In the genomic region with DNA sequence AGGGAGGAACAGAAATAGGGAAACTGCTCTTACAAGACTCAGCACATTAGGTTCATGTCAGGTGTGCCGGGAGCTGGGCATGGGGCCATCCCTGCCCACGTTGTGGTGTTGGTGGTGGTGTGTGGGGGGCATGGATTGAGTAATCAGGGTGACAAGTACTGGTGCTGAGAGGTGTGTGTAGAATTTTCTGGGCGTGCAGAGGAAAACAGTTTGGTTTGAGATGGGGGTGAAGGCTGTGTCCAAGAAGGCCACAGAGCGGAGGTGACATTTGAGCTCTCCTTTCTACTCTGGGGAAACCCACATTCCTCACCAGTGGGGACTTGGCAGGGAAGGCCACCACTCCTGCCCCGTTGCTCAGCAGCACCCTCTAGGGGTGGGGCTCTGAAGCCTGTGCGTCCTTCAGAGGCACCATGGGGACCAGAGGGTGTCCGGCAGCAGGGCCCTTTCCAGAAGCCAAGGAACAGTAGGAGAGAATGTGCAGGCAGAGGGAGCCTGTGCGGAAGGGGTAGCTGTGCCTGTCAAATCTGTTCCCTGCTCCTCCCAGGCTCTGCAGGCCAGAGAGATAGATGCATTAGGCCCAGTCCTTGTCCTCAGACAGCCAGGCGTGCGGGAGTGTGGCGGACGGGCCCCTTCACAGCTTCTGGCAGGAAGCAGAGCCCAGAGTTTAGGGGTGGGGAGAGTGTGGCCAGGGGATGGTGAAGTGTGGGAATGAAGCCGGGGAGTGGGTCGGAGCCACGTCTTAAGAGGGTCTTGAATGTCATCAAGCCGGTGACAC, we compare ENCODE assay signal across 7 cellular contexts. TPM values are rescaled to one million over a fixed set of nuclear protein-coding genes. Genes with fewer than 3 reads are reported as not detected.
A peak's percentile ranks its signal among the peaks of the same experiment; 100 is the strongest.
DNase-seq lines count a peak whose midpoint lies in the region; ATAC-seq and TF ChIP-seq lines count a peak whose summit lies in the region.

No MANE protein-coding gene starts in this region.

- H3K4me3 ChIP-seq in GM23338 (no peak overlapping the region), WERI-Rb-1 (ENCODE audit: low read depth, low read length) (no peak overlapping the region), gastroesophageal sphincter (no peak overlapping the region)

- H3K27ac ChIP-seq in GM23338 (ENCODE audit: low read depth), result no peak overlapping the region
- no peak overlapping the region for H3K27ac ChIP-seq in WERI-Rb-1
- H3K27ac ChIP-seq in gastroesophageal sphincter, result peak overlapping the region in 3 of 4 donors; percentile 9 to 52 (median 31)

- H3K4me2 ChIP-seq in GM23338, result no peak overlapping the region

- H3K27me3 Mint-ChIP-seq in GM23338 (ENCODE audit: insufficient read depth, low read depth, poor library complexity), result peaks cover 22% of the 10 kb centered on the region
- H3K27me3 Mint-ChIP-seq in stimulated activated memory B cell treated with anti-CD40 and anti-IgM and Interleukin-4, amounts not matched to agents 10 μg/mL and 1 μg/mL and 100 μg/mL, for 72 hours, result no peaks in the 10 kb centered on the region

- H3K27me3 ChIP-seq in GM23338 (ENCODE audit: insufficient read depth), result no peaks in the 10 kb centered on the region
- no peaks in the 10 kb centered on the region for H3K27me3 ChIP-seq in WERI-Rb-1 (ENCODE audit: insufficient read depth, low read depth, severe bottlenecking)
- no peaks in the 10 kb centered on the region for H3K27me3 ChIP-seq in gastroesophageal sphincter

- peaks cover 68% of the 10 kb centered on the region for H3K4me1 Mint-ChIP-seq in GM23338
- H3K4me1 Mint-ChIP-seq in stimulated activated memory B cell treated with anti-CD40 and anti-IgM and Interleukin-4, amounts not matched to agents 10 μg/mL and 1 μg/mL and 100 μg/mL, for 72 hours, result peaks cover 77% of the 10 kb centered on the region

- no peak overlapping the region for H2AFZ ChIP-seq in GM23338

- no peaks in the 10 kb centered on the region for H3K9me2 ChIP-seq in GM23338 (ENCODE audit: insufficient read depth)

- H3K4me1 ChIP-seq in GM23338 (ENCODE audit: insufficient read depth), result peaks cover 49% of the 10 kb centered on the region
- peaks cover 0 to 53% (median 11%) of the 10 kb centered on the region in 3 donors for H3K4me1 ChIP-seq in gastroesophageal sphincter

- H3K27ac Mint-ChIP-seq in GM23338, result no peak overlapping the region
- peak overlapping the region; percentile 44 for H3K27ac Mint-ChIP-seq in stimulated activated memory B cell treated with anti-CD40 and anti-IgM and Interleukin-4, amounts not matched to agents 10 μg/mL and 1 μg/mL and 100 μg/mL, for 72 hours

- H3K36me3 ChIP-seq in GM23338 (ENCODE audit: insufficient read depth) (no peaks in the 10 kb centered on the region), WERI-Rb-1 (no peaks in the 10 kb centered on the region), gastroesophageal sphincter (no peaks in the 10 kb centered on the region)

- H3K79me2 ChIP-seq in GM23338 (replicated peaks; ENCODE audit: insufficient read depth), result peaks cover 86% of the 10 kb centered on the region

- no peaks in the 10 kb centered on the region for H3K9me3 ChIP-seq in WERI-Rb-1 (ENCODE audit: severe bottlenecking)
- H3K9me3 ChIP-seq in gastroesophageal sphincter, result peaks cover 0 to 5% (median 0%) of the 10 kb centered on the region in 3 donors

- H3K36me3 Mint-ChIP-seq in GM23338 (ENCODE audit: low read depth), result peaks cover 12% of the 10 kb centered on the region
- H3K36me3 Mint-ChIP-seq in stimulated activated memory B cell treated with anti-CD40 and anti-IgM and Interleukin-4, amounts not matched to agents 10 μg/mL and 1 μg/mL and 100 μg/mL, for 72 hours, result no peaks in the 10 kb centered on the region

- no peaks in the 10 kb centered on the region; the same call in 1 of the 2 replicates for H4K20me1 ChIP-seq in GM23338 (replicated peaks; ENCODE audit: insufficient read depth)

- H3K9me3 Mint-ChIP-seq in GM23338, result peaks cover 3% of the 10 kb centered on the region
- H3K9me3 Mint-ChIP-seq in stimulated activated memory B cell treated with anti-CD40 and anti-IgM and Interleukin-4, amounts not matched to agents 10 μg/mL and 1 μg/mL and 100 μg/mL, for 72 hours, result no peaks in the 10 kb centered on the region

- TF ChIP-seq CTCF in GM23338 (conservative IDR thresholded peaks at IDR 0.05; ENCODE audit: low read depth in 2 of 2) (peak; percentile 66 to 71), WERI-Rb-1 (IDR thresholded peaks at IDR 0.05; ENCODE audit: low read depth, low read length) (peak; percentile 48), gastroesophageal sphincter (IDR thresholded peaks at IDR 0.05) (peak in 1 of 4 experiments; percentile 34)

- WGBS in gastroesophageal sphincter (ENCODE audit: low coverage in 1 of 2), 2 donors, result 68 to 76% methylated on average over 6 to 8 of the region's 16 CpGs

- DNase-seq in GM23338 (ENCODE audit: low spot score) (no peak), WERI-Rb-1 (no peak), NCI-H2029 (lab: John Stamatoyannopoulos, UW) (no peak)

- no peak for TF ChIP-seq EP300 in gastroesophageal sphincter (IDR thresholded peaks at IDR 0.05)

- peaks cover 19% of the 10 kb centered on the region for H3F3A ChIP-seq in GM23338 (replicated peaks; ENCODE audit: low read depth)

- no peak for ATAC-seq in GM23338
- no peak for ATAC-seq in gastroesophageal sphincter
- ATAC-seq in stimulated activated memory B cell treated with anti-CD40 and anti-IgM and Interleukin-4, amounts not matched to agents 10 μg/mL and 1 μg/mL and 100 μg/mL, for 72 hours, result peak; percentile 90
- ATAC-seq in GM18870 (IDR thresholded peaks at IDR 0.05; ENCODE audit: unreplicated experiment), result no peak
- ATAC-seq in GM19328 (IDR thresholded peaks at IDR 0.05; ENCODE audit: unreplicated experiment), result no peak

- H3K4me3 Mint-ChIP-seq in GM23338, result no peak overlapping the region
- H3K4me3 Mint-ChIP-seq in stimulated activated memory B cell treated with anti-CD40 and anti-IgM and Interleukin-4, amounts not matched to agents 10 μg/mL and 1 μg/mL and 100 μg/mL, for 72 hours, result no peak overlapping the region

- no peak for TF ChIP-seq POLR2A in gastroesophageal sphincter (IDR thresholded peaks at IDR 0.05)

TF ChIP-seq in GM23338, 12 proteins besides CTCF, POLR2A, EP300 and RAD21 (continues in another document):
- TF ChIP-seq CREB1 (CRISPR knock-in tag; IDR thresholded peaks at IDR 0.05; ENCODE audit: low read depth) (no peak), STAT1 (IDR thresholded peaks at IDR 0.05; ENCODE audit: unreplicated experiment) (no peak), EZH2 (IDR thresholded peaks at IDR 0.05; ENCODE audit: low read depth, unreplicated experiment) (no peak), JUNB (IDR thresholded peaks at IDR 0.05; ENCODE audit: unreplicated experiment) (no peak), NANOG (IDR thresholded peaks at IDR 0.05; ENCODE audit: borderline replicate concordance) (no peak), POLR2AphosphoS5 (IDR thresholded peaks at IDR 0.05; ENCODE audit: low read depth) (no peak), ZNF114 (CRISPR knock-in tag; IDR thresholded peaks at IDR 0.05) (no peak)
- TF ChIP-seq, protein P1, sequence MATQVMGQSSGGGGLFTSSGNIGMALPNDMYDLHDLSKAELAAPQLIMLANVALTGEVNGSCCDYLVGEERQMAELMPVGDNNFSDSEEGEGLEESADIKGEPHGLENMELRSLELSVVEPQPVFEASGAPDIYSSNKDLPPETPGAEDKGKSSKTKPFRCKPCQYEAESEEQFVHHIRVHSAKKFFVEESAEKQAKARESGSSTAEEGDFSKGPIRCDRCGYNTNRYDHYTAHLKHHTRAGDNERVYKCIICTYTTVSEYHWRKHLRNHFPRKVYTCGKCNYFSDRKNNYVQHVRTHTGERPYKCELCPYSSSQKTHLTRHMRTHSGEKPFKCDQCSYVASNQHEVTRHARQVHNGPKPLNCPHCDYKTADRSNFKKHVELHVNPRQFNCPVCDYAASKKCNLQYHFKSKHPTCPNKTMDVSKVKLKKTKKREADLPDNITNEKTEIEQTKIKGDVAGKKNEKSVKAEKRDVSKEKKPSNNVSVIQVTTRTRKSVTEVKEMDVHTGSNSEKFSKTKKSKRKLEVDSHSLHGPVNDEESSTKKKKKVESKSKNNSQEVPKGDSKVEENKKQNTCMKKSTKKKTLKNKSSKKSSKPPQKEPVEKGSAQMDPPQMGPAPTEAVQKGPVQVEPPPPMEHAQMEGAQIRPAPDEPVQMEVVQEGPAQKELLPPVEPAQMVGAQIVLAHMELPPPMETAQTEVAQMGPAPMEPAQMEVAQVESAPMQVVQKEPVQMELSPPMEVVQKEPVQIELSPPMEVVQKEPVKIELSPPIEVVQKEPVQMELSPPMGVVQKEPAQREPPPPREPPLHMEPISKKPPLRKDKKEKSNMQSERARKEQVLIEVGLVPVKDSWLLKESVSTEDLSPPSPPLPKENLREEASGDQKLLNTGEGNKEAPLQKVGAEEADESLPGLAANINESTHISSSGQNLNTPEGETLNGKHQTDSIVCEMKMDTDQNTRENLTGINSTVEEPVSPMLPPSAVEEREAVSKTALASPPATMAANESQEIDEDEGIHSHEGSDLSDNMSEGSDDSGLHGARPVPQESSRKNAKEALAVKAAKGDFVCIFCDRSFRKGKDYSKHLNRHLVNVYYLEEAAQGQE (IDR thresholded peaks at IDR 0.05; ENCODE audit: unreplicated experiment), result no peak
- TF ChIP-seq, protein P2, sequence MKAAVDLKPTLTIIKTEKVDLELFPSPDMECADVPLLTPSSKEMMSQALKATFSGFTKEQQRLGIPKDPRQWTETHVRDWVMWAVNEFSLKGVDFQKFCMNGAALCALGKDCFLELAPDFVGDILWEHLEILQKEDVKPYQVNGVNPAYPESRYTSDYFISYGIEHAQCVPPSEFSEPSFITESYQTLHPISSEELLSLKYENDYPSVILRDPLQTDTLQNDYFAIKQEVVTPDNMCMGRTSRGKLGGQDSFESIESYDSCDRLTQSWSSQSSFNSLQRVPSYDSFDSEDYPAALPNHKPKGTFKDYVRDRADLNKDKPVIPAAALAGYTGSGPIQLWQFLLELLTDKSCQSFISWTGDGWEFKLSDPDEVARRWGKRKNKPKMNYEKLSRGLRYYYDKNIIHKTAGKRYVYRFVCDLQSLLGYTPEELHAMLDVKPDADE (IDR thresholded peaks at IDR 0.05), result no peak

RNA-seq across cellular contexts. Expression of a gene that starts 48.7 kb away (rescaled TPM):
- 118 and 135 TPM in 2 replicates for total RNA-seq in GM23338 (2014; rRNA removed; shearing (Covaris generic))
- 32.4 and 34.0 TPM in 2 replicates for polyA plus RNA-seq in GM23338 (2016; fragmentation: Nextera tagmentation; extraction: Ambion mirVana)
- 10 to 100 TPM; 23.4 to 65.5 (median 52.5) TPM for total RNA-seq in gastroesophageal sphincter

Comparison
In these comparisons a context has a peak if more than half of its experiments do, and no peak if none do; other contexts are left out.
1. H3K27ac ChIP-seq: peak in gastroesophageal sphincter (3 of 4); none in GM23338 (single experiment) and WERI-Rb-1 (single experiment).